ENCODE assay signal across 23 cellular contexts in genomic region chr2:83916559-83916958, GRCh38.
"Had no signal": no experiment of that assay in that cellular context is flagged by ENCODE, and none has a peak within 500 bp of the region (broad histone marks: within the 10 kb centered on the region; RNA-seq: fewer than 3 reads in every experiment).

No MANE protein-coding gene starts in this region.

- H3K4me3 ChIP-seq: coronary artery, dorsolateral prefrontal cortex, esophagus muscularis mucosa, gastroesophageal sphincter, heart right ventricle, left lung, lower lobe of right lung, mucosa of descending colon had no signal

- H3K4me1 ChIP-seq: esophagus muscularis mucosa, foreskin keratinocyte, gastroesophageal sphincter, heart right ventricle, left lung, lower lobe of right lung had no signal

- H3K27me3 ChIP-seq: esophagus muscularis mucosa, foreskin keratinocyte, gastroesophageal sphincter, heart right ventricle, left lung had no signal

- ATAC-seq: foreskin keratinocyte, gastroesophageal sphincter, heart right ventricle, left cardiac atrium, left lung, left ventricle myocardium superior, lower lobe of right lung, mucosa of descending colon had no signal

- H3K36me3 ChIP-seq: esophagus muscularis mucosa, gastroesophageal sphincter, heart right ventricle, left lung, lower lobe of right lung had no signal

- H3K27ac ChIP-seq: coronary artery, dorsolateral prefrontal cortex, esophagus muscularis mucosa, foreskin keratinocyte, gastroesophageal sphincter, heart right ventricle, left lung, lower lobe of right lung had no signal

- DNase-seq: dermis blood vessel endothelial cell; dorsolateral prefrontal cortex; effector CD4-positive, alpha-beta T cell; effector memory CD4-positive, alpha-beta T cell; foreskin keratinocyte; glutamatergic neuron; head of caudate nucleus; heart right ventricle; hippocampal formation; left cardiac atrium; left ventricle myocardium superior; lower lobe of right lung; mesenchymal stem cell; mucosa of descending colon; naive B cell had no signal

- FAIRE-seq: endothelial cell of umbilical vein, frontal cortex, islet of Langerhans, keratinocyte had no signal

- H3K9me3 ChIP-seq: lower lobe of right lung, mucosa of descending colon had no signal
